ENCODE assay signal across 19 cellular contexts in the genomic region with DNA sequence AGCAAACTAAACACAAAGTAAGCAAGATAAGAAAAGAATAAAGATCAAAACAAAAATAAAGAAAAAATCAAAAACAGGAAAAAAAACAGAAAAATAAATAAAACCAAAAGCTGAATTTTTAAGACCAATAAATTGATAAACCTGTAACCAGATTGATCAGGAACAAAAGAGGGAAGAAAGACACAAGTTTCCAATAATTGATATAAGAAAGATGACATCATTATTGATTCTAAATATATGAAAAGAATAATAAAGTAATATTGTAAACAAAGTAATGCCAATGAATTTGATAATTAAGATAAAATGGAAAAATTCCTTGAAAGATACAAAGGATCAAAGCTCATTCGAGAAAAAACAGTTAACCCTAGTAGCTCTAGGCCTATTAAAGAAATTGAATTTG.
A peak's percentile ranks its signal among the peaks of the same experiment; 100 is the strongest.
DNase-seq lines count a peak whose midpoint lies in the region; ATAC-seq, FAIRE-seq and TF ChIP-seq lines count a peak whose summit lies in the region.
"Had no signal": no experiment of that assay in that cellular context is flagged by ENCODE, and none has a peak within 500 bp of the region (broad histone marks: within the 10 kb centered on the region; RNA-seq: fewer than 3 reads in every experiment).

No MANE protein-coding gene starts in this region.

- CTCF ChIA-PET in HEK293 (lab: Yijun Ruan, JAX), result no interaction called here

- no peaks in the 10 kb centered on the region for H3K36me3 ChIP-seq in HEK293 (ENCODE audit: control insufficient read depth in 2 of 2, insufficient read depth in 1 of 2, low read length in 2 of 2)
- H3K36me3 ChIP-seq in small intestine (ENCODE audit: control insufficient read depth in 2 of 2, insufficient read depth in 2 of 2, low read length in 2 of 2), result no peaks in the 10 kb centered on the region

- DNase-seq in frontal cortex (ENCODE audit: low spot score in 2 of 2) (no peak), small intestine (no peak), head of caudate nucleus (no peak)
- no peak for DNase-seq in activated CD8-positive, alpha-beta memory T cell treated with anti-CD3 and anti-CD28 coated beads for 24 hours
- DNase-seq: 8988T; C1 segment of cervical spinal cord; Calu3; CD4-positive, alpha-beta memory T cell; COR-L47; DMS53; DMS79 treated with DMSO at 0.1 percent for 48 hours; GM23248; H7; HCEC 1CT had no signal

- ATAC-seq in HG02623 (IDR thresholded peaks at IDR 0.05; ENCODE audit: unreplicated experiment), result no peak

- H3K4me1 ChIP-seq in HEK293 (ENCODE audit: control insufficient read depth, insufficient read depth, low read length), result no peaks in the 10 kb centered on the region
- H3K4me1 ChIP-seq in small intestine (ENCODE audit: control insufficient read depth in 2 of 2, insufficient read depth in 1 of 2, low read depth in 1 of 2, low read length in 1 of 2), result no peaks in the 10 kb centered on the region

- 58 to 70% (median 67%) methylated on average over 1 of the region's 1 CpG for WGBS in small intestine, 3 donors

- POLR2A ChIA-PET in HEK293 (lab: Yijun Ruan, JAX), result no interaction called here

- no peak for TF ChIP-seq CTCF in HEK293 (tag by site-specific recombination; IDR thresholded peaks at IDR 0.05)

- no peaks in the 10 kb centered on the region for H3K9me3 ChIP-seq in HEK293 (ENCODE audit: control insufficient read depth, insufficient read depth, low read depth, low read length)
- no peaks in the 10 kb centered on the region for H3K9me3 ChIP-seq in small intestine (ENCODE audit: control insufficient read depth, low read depth)

- H3K27me3 ChIP-seq in small intestine (ENCODE audit: control insufficient read depth in 2 of 2, insufficient read depth in 2 of 2, low read length in 2 of 2), result no peaks in the 10 kb centered on the region

- FAIRE-seq in A204.1 (lab: Jason Lieb, UNC), result peak; percentile 80
- FAIRE-seq in frontal cortex (lab: Jason Lieb, UNC), result peak; percentile 88
- FAIRE-seq in small intestine (lab: Jason Lieb, UNC), result peak; percentile 90
- FAIRE-seq: GM19239, H1 had no signal

- H3K4me3 ChIP-seq in HEK293 (ENCODE audit: low read depth, low read length) (no peak overlapping the region), small intestine (ENCODE audit: low read depth in 1 of 2, low read length in 2 of 2) (no peak overlapping the region)
- H3K4me3 ChIP-seq: GM23248 had no signal

- intact Hi-C loops in head of caudate nucleus (cut with DNase I), result no loop called here

- H3K27ac ChIP-seq in HEK293 (ENCODE audit: extremely low read depth, low read depth, low read length) (no peak overlapping the region), small intestine (ENCODE audit: low read depth in 1 of 2, low read length in 1 of 2) (no peak overlapping the region)
- H3K27ac ChIP-seq: GM23248 had no signal

TF ChIP-seq in HEK293, 187 proteins besides CTCF, POLR2A, EP300 and RAD21:
- TF ChIP-seq ZNF19 (tag by site-specific recombination; IDR thresholded peaks at IDR 0.05; ENCODE audit: low read depth), result no peak
- no peak for TF ChIP-seq ZNF555 (tag by site-specific recombination; conservative IDR thresholded peaks at IDR 0.05)
- TF ChIP-seq, protein P1, sequence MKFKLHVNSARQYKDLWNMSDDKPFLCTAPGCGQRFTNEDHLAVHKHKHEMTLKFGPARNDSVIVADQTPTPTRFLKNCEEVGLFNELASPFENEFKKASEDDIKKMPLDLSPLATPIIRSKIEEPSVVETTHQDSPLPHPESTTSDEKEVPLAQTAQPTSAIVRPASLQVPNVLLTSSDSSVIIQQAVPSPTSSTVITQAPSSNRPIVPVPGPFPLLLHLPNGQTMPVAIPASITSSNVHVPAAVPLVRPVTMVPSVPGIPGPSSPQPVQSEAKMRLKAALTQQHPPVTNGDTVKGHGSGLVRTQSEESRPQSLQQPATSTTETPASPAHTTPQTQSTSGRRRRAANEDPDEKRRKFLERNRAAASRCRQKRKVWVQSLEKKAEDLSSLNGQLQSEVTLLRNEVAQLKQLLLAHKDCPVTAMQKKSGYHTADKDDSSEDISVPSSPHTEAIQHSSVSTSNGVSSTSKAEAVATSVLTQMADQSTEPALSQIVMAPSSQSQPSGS (tag by site-specific recombination; IDR thresholded peaks at IDR 0.05; ENCODE audit: low read depth), result peak; percentile 73
